In genomic region chr9:462611-463010, GRCh38 we compare ENCODE assay signal across 16 cellular contexts. TPM values are rescaled to one million over a fixed set of nuclear protein-coding genes. Genes with fewer than 3 reads are reported as not detected.
DNase-seq lines count a peak whose midpoint lies in the region; ATAC-seq, FAIRE-seq and TF ChIP-seq lines count a peak whose summit lies in the region.
"Had no signal": no experiment of that assay in that cellular context is flagged by ENCODE, and none has a peak within 500 bp of the region (broad histone marks: within the 10 kb centered on the region; RNA-seq: fewer than 3 reads in every experiment).

No MANE protein-coding gene starts in this region.

- TF ChIP-seq CTCF in GM23338 (conservative IDR thresholded peaks at IDR 0.05; ENCODE audit: low read depth in 2 of 2), result no peak
- no peak for TF ChIP-seq CTCF in bronchial epithelial cell (IDR thresholded peaks at IDR 0.05; ENCODE audit: insufficient read depth, low read length, severe bottlenecking)

- H3K4me1 Mint-ChIP-seq in activated T-cell treated with anti-CD3 and anti-CD28 coated beads, Interleukin-2, amount 50 U/mL, for 24 hours (ENCODE audit: low read depth), result peaks cover 19% of the 10 kb centered on the region
- peaks cover 7% of the 10 kb centered on the region for H3K4me1 Mint-ChIP-seq in GM23338
- H3K4me1 Mint-ChIP-seq in natural killer cell treated with Interleukin-12 subunit alpha and Interleukin-12 subunit beta and Interleukin-15 and Interleukin-18, amount 100 ng/mL, for 72 hours (ENCODE audit: low read depth in 2 of 2), result peaks cover 24 to 31% of the 10 kb centered on the region in 2 donors

- no peaks in the 10 kb centered on the region for H3K9me2 ChIP-seq in GM23338 (ENCODE audit: insufficient read depth)

- peak overlapping the region; percentile 42 for H3K27ac Mint-ChIP-seq in activated T-cell treated with anti-CD3 and anti-CD28 coated beads, Interleukin-2, amount 50 U/mL, for 24 hours
- no peak overlapping the region for H3K27ac Mint-ChIP-seq in GM23338
- peak overlapping the region; percentile 2 to 18 for H3K27ac Mint-ChIP-seq in natural killer cell treated with Interleukin-12 subunit alpha and Interleukin-12 subunit beta and Interleukin-15 and Interleukin-18, amount 100 ng/mL, for 72 hours

- no peak overlapping the region for H3K27ac ChIP-seq in GM23338 (ENCODE audit: low read depth)
- H3K27ac ChIP-seq: cardiac muscle cell, left lung, neutrophil, thoracic aorta had no signal

- H2AFZ ChIP-seq in GM23338, result 0 out of 2 replicates have a peak overlapping the region, but pooled peaks have one; percentile 43

- DNase-seq in activated T-cell treated with anti-CD3 and anti-CD28 coated beads, Interleukin-2, amount 50 U/mL, for 24 hours, result no peak
- no peak for DNase-seq in activated T-cell treated with anti-CD3 and anti-CD28 coated beads for 4 hours
- DNase-seq in GM23338 (ENCODE audit: low spot score), result no peak
- DNase-seq in bronchial epithelial cell (ENCODE audit: low read depth), result no peak
- no peak for DNase-seq in natural killer cell treated with Interleukin-12 subunit alpha and Interleukin-12 subunit beta and Interleukin-15 and Interleukin-18, amount 100 ng/mL, for 72 hours (ENCODE audit: low spot score)
- DNase-seq in NOMO-1 (lab: John Stamatoyannopoulos, UW; ENCODE audit: unreplicated experiment in 2 of 2), result no peak
- no peak for DNase-seq in NOMO-1 treated with DMSO at 0.1 percent for 48 hours (lab: John Stamatoyannopoulos, UW; ENCODE audit: unreplicated experiment)
- DNase-seq: ACHN, DND-41, left lung, NCI-H187 had no signal

- ATAC-seq in GM23338, result no peak
- no peak for ATAC-seq in natural killer cell treated with Interleukin-12 subunit alpha and Interleukin-12 subunit beta and Interleukin-15 and Interleukin-18, amount 100 ng/mL, for 72 hours
- ATAC-seq in HG03354 (IDR thresholded peaks at IDR 0.05; ENCODE audit: poor library complexity, severe bottlenecking, unreplicated experiment), result no peak
- ATAC-seq: esophagus mucosa, left lung had no signal

- no peaks in the 10 kb centered on the region for H3K27me3 ChIP-seq in GM23338 (ENCODE audit: insufficient read depth)
- no peaks in the 10 kb centered on the region for H3K27me3 ChIP-seq in bronchial epithelial cell (ENCODE audit: control insufficient read depth, insufficient read depth, low read length)
- H3K27me3 ChIP-seq: cardiac muscle cell, left lung, neutrophil had no signal

- FAIRE-seq in bronchial epithelial cell (lab: Jason Lieb, UNC), result peak; percentile 82

- peaks cover 84% of the 10 kb centered on the region for H3K36me3 Mint-ChIP-seq in activated T-cell treated with anti-CD3 and anti-CD28 coated beads, Interleukin-2, amount 50 U/mL, for 24 hours (ENCODE audit: low read depth)
- H3K36me3 Mint-ChIP-seq in GM23338 (ENCODE audit: low read depth), result no peaks in the 10 kb centered on the region
- H3K36me3 Mint-ChIP-seq in natural killer cell treated with Interleukin-12 subunit alpha and Interleukin-12 subunit beta and Interleukin-15 and Interleukin-18, amount 100 ng/mL, for 72 hours, result peaks cover 27% of the 10 kb centered on the region

- H3K4me3 Mint-ChIP-seq in activated T-cell treated with anti-CD3 and anti-CD28 coated beads, Interleukin-2, amount 50 U/mL, for 24 hours, result no peak overlapping the region
- no peak overlapping the region for H3K4me3 Mint-ChIP-seq in GM23338
- no peak overlapping the region for H3K4me3 Mint-ChIP-seq in natural killer cell treated with Interleukin-12 subunit alpha and Interleukin-12 subunit beta and Interleukin-15 and Interleukin-18, amount 100 ng/mL, for 72 hours

- no peak overlapping the region for H3K4me3 ChIP-seq in GM23338
- H3K4me3 ChIP-seq in bronchial epithelial cell (ENCODE audit: low read depth, low read length), result no peak overlapping the region
- H3K4me3 ChIP-seq: cardiac muscle cell, left lung, thoracic aorta had no signal

- H3K36me3 ChIP-seq in GM23338 (ENCODE audit: insufficient read depth) (no peaks in the 10 kb centered on the region), bronchial epithelial cell (ENCODE audit: control insufficient read depth, insufficient read depth, low read length) (no peaks in the 10 kb centered on the region)
- H3K36me3 ChIP-seq: cardiac muscle cell, thoracic aorta had no signal

- H3F3A ChIP-seq in GM23338 (replicated peaks; ENCODE audit: low read depth), result no peaks in the 10 kb centered on the region

- no peaks in the 10 kb centered on the region for H3K9me3 Mint-ChIP-seq in activated T-cell treated with anti-CD3 and anti-CD28 coated beads, Interleukin-2, amount 50 U/mL, for 24 hours
- no peaks in the 10 kb centered on the region for H3K9me3 Mint-ChIP-seq in GM23338
- H3K9me3 Mint-ChIP-seq in natural killer cell treated with Interleukin-12 subunit alpha and Interleukin-12 subunit beta and Interleukin-15 and Interleukin-18, amount 100 ng/mL, for 72 hours, result no peaks in the 10 kb centered on the region

- no peaks in the 10 kb centered on the region for H3K4me1 ChIP-seq in GM23338 (ENCODE audit: insufficient read depth)
- H3K4me1 ChIP-seq: left lung had no signal

- H4K20me1 ChIP-seq in GM23338 (replicated peaks; ENCODE audit: insufficient read depth), result no peaks in the 10 kb centered on the region

- H3K79me2 ChIP-seq in GM23338 (replicated peaks; ENCODE audit: insufficient read depth), result no peaks in the 10 kb centered on the region

- H3K4me2 ChIP-seq in GM23338, result no peak overlapping the region

- H3K27me3 Mint-ChIP-seq in activated T-cell treated with anti-CD3 and anti-CD28 coated beads, Interleukin-2, amount 50 U/mL, for 24 hours, result no peaks in the 10 kb centered on the region
- no peaks in the 10 kb centered on the region for H3K27me3 Mint-ChIP-seq in GM23338 (ENCODE audit: insufficient read depth, low read depth, poor library complexity)
- H3K27me3 Mint-ChIP-seq in natural killer cell treated with Interleukin-12 subunit alpha and Interleukin-12 subunit beta and Interleukin-15 and Interleukin-18, amount 100 ng/mL, for 72 hours, result no peaks in the 10 kb centered on the region

TF ChIP-seq in GM23338, 12 proteins besides CTCF, POLR2A, EP300 and RAD21:
- TF ChIP-seq JUNB (IDR thresholded peaks at IDR 0.05; ENCODE audit: unreplicated experiment) (no peak), EZH2 (IDR thresholded peaks at IDR 0.05; ENCODE audit: low read depth, unreplicated experiment) (no peak), STAT1 (IDR thresholded peaks at IDR 0.05; ENCODE audit: unreplicated experiment) (no peak), ZNF331 (CRISPR knock-in tag; IDR thresholded peaks at IDR 0.05; ENCODE audit: low read depth) (no peak), ZNF114 (CRISPR knock-in tag; IDR thresholded peaks at IDR 0.05) (no peak), POLR2AphosphoS5 (IDR thresholded peaks at IDR 0.05; ENCODE audit: low read depth) (no peak), NANOG (IDR thresholded peaks at IDR 0.05; ENCODE audit: borderline replicate concordance) (no peak)

RNA-seq across cellular contexts. Expression of gene KANK1, which starts 41.9 kb away (rescaled TPM):
- 44.8 and 53.6 TPM in 2 replicates for total RNA-seq in GM23338 (2014; rRNA removed; shearing (Covaris generic))
- polyA plus RNA-seq in GM23338 (2016; fragmentation: Nextera tagmentation; extraction: Ambion mirVana), result 22.2 and 23.8 TPM in 2 replicates
- 26.9 and 28.0 TPM in 2 replicates for total RNA-seq in bronchial epithelial cell
- total RNA-seq in natural killer cell treated with Interleukin-12 subunit alpha and Interleukin-12 subunit beta and Interleukin-15 and Interleukin-18, amount 100 ng/mL, for 72 hours, result 1 to 10 TPM; 2.5 to 3.5 TPM
